1 cellular context compared by ENCODE assay signal in the genomic region with DNA sequence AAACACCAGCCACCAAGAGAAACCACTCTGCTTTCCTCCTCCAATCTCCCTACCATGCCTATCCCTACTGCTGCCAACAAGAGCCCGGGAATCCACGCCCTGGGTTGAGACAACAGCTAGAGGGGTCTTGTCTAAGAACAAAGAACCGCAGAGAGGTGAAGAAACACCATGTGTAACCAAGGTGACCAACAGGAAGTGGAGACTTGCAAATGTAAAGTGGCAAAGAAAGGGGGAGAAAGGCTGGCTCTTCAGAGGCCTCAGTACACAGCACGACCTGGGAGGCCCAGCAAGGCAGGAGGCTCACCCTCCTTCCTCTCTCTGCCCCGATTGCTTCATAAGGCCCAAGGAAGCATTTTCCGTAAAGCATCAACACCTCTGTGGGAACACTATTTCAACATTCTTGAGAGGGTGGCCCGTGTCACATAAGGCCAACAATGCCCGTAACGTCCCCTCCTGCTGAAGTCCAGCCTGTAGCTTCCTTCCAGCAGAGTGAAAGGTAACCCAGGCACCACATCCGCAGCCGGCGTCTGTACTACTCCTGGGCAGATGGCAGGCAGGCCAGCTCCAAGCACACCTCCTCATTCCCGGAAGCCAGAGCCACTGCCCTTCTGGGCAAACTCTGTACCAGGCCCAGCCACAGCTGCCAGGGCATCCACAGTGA.
TF ChIP-seq lines count a peak whose summit lies in the region.

No MANE protein-coding gene starts in this region.

TF ChIP-seq in GM12878, 131 proteins besides CTCF, POLR2A, EP300 and RAD21:
- TF ChIP-seq, protein P1, sequence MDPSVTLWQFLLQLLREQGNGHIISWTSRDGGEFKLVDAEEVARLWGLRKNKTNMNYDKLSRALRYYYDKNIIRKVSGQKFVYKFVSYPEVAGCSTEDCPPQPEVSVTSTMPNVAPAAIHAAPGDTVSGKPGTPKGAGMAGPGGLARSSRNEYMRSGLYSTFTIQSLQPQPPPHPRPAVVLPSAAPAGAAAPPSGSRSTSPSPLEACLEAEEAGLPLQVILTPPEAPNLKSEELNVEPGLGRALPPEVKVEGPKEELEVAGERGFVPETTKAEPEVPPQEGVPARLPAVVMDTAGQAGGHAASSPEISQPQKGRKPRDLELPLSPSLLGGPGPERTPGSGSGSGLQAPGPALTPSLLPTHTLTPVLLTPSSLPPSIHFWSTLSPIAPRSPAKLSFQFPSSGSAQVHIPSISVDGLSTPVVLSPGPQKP (IDR thresholded peaks at IDR 0.05; ENCODE audit: low read depth, low read length) = no peak
- TF ChIP-seq BMI1 (IDR thresholded peaks at IDR 0.05; ENCODE audit: borderline replicate concordance) = peak; percentile 45; the same call in 1 of the 2 replicates
